1 cellular context compared by ENCODE assay signal in genomic region chr2:166768393-166769123, GRCh38.
TF ChIP-seq lines count a peak whose summit lies in the region.

No MANE protein-coding gene starts in this region.

TF ChIP-seq in GM12878, 131 proteins besides CTCF, POLR2A, EP300 and RAD21 (continued from another document):
- no peak for TF ChIP-seq PRDM15 (CRISPR knock-in tag; IDR thresholded peaks at IDR 0.05)
- TF ChIP-seq EGR1 (IDR thresholded peaks at IDR 0.05; ENCODE audit: borderline replicate concordance in 1 of 2, low read depth in 2 of 2, low read length in 2 of 2), result no peak
- TF ChIP-seq RAD51 (IDR thresholded peaks at IDR 0.05), result peak; percentile 44; the same call in 1 of the 2 replicates
- TF ChIP-seq NBN (IDR thresholded peaks at IDR 0.05), result peak; percentile 84
- TF ChIP-seq ZNF687 (IDR thresholded peaks at IDR 0.05), result no peak
- no peak for TF ChIP-seq FOS (IDR thresholded peaks at IDR 0.05; ENCODE audit: borderline replicate concordance, extremely low read depth, insufficient read length)
- no peak for TF ChIP-seq SUPT20H (IDR thresholded peaks at IDR 0.05; ENCODE audit: borderline replicate concordance, control insufficient read depth, low read depth, low read length)
- TF ChIP-seq KDM1A (IDR thresholded peaks at IDR 0.05; ENCODE audit: borderline replicate concordance), result no peak
